Comparison of ENCODE assay signal across 1 cellular context in the genomic region with DNA sequence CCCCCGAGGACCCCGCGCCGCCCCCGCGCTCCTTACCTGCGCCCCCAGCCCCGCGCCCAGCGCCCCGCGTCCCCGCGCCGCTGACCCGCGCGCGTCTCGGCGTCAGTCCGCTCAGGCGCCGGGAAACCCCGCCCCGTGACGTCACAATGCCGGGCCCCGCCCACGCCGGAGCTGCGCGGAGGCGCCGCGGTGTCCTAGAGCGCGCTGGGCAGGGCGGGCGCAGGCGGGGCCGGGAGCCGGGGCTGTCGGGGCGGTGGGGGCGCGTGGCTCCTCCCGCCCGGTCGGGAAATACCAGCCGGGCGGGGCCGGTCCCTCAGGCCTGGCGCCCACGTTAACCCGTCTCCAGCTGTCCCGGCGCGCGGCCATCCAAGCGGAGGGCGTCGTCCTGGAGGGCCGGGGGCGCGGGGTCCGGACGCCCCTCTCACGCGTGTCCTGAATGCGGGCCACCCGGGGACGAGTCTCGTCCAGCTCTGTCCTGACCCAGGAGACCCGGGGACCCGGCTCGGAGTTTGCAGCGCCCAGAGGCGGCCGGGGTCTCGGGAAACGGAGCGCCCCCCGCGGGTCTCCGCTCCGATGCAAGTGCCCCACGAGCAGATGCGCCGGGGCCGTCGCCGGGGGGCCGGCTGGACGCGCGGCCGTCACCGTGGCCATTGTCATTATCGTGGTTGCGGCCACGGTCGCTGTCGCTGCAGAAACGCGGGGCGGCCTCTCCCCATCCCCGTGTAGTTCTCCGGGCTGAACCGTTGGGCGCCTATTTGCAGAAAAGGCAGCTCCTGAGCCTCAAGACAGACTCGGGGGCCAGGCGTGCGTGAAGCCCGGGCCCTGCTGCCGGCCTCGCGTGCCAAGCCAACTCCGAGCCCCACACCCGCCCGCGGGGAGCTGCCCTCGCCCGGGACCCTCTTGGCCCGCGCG.
TF ChIP-seq lines count a peak whose summit lies in the region.

A gene (minus strand): TSS at position 109 of the 912 bp plus-strand sequence. CDS start 727 bp downstream, outside the sequence.

TF ChIP-seq in HepG2, 621 proteins besides CTCF, POLR2A, EP300 and RAD21 (continued from another document and continues in another):
- TF ChIP-seq, protein P1, sequence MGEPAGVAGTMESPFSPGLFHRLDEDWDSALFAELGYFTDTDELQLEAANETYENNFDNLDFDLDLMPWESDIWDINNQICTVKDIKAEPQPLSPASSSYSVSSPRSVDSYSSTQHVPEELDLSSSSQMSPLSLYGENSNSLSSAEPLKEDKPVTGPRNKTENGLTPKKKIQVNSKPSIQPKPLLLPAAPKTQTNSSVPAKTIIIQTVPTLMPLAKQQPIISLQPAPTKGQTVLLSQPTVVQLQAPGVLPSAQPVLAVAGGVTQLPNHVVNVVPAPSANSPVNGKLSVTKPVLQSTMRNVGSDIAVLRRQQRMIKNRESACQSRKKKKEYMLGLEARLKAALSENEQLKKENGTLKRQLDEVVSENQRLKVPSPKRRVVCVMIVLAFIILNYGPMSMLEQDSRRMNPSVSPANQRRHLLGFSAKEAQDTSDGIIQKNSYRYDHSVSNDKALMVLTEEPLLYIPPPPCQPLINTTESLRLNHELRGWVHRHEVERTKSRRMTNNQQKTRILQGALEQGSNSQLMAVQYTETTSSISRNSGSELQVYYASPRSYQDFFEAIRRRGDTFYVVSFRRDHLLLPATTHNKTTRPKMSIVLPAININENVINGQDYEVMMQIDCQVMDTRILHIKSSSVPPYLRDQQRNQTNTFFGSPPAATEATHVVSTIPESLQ (CRISPR knock-in tag; conservative IDR thresholded peaks at IDR 0.05) = no peak
- TF ChIP-seq U2AF2 (IDR thresholded peaks at IDR 0.05; ENCODE audit: low read depth, low read length) (no peak), ZNF841 (CRISPR knock-in tag; IDR thresholded peaks at IDR 0.05; ENCODE audit: borderline replicate concordance) (no peak), SP4 (CRISPR knock-in tag; IDR thresholded peaks at IDR 0.05) (peak; percentile 90), GTF2F1 (IDR thresholded peaks at IDR 0.05; ENCODE audit: low read length) (no peak), ZNF616 (CRISPR knock-in tag; IDR thresholded peaks at IDR 0.05; ENCODE audit: low read depth) (no peak; the same call in 1 of the 2 replicates), ZSCAN30 (CRISPR knock-in tag; IDR thresholded peaks at IDR 0.05) (no peak), MIER2 (CRISPR knock-in tag; IDR thresholded peaks at IDR 0.05) (no peak), ZNF670 (CRISPR knock-in tag; IDR thresholded peaks at IDR 0.05; ENCODE audit: borderline replicate concordance) (no peak), RCOR2 (CRISPR knock-in tag; IDR thresholded peaks at IDR 0.05) (no peak), PAWR (CRISPR knock-in tag; IDR thresholded peaks at IDR 0.05; ENCODE audit: borderline replicate concordance) (no peak), ZNF569 (CRISPR knock-in tag; IDR thresholded peaks at IDR 0.05; ENCODE audit: borderline replicate concordance) (no peak), NFE2 (CRISPR knock-in tag; IDR thresholded peaks at IDR 0.05) (no peak), SNAI1 (CRISPR knock-in tag; IDR thresholded peaks at IDR 0.05; ENCODE audit: borderline replicate concordance) (no peak), JARID2 (CRISPR knock-in tag; IDR thresholded peaks at IDR 0.05; ENCODE audit: insufficient replicate concordance) (no peak), SUZ12 (IDR thresholded peaks at IDR 0.05; ENCODE audit: low read depth, low read length) (no peak), TCF7 (IDR thresholded peaks at IDR 0.05; ENCODE audit: low read depth) (no peak), CBFB (CRISPR knock-in tag; IDR thresholded peaks at IDR 0.05) (0 out of 2 replicates have a peak, but pooled peaks have one; percentile 21), PCBP1 (IDR thresholded peaks at IDR 0.05; ENCODE audit: borderline replicate concordance, low read depth, low read length) (no peak), FOXA1 (IDR thresholded peaks at IDR 0.05) (no peak), FOXA1 (CRISPR knock-in tag; IDR thresholded peaks at IDR 0.05) (no peak), MIER3 (CRISPR knock-in tag; IDR thresholded peaks at IDR 0.05; ENCODE audit: borderline replicate concordance) (no peak), SMARCE1 (IDR thresholded peaks at IDR 0.05; ENCODE audit: borderline replicate concordance) (no peak), DR1 (CRISPR knock-in tag; IDR thresholded peaks at IDR 0.05) (no peak), PRMT3 (CRISPR knock-in tag; IDR thresholded peaks at IDR 0.05; ENCODE audit: borderline replicate concordance, low read depth) (no peak), ZNF234 (CRISPR knock-in tag; conservative IDR thresholded peaks at IDR 0.05) (no peak), SYNCRIP (IDR thresholded peaks at IDR 0.05; ENCODE audit: insufficient read depth, low read depth, low read length) (no peak), KDM2A (CRISPR knock-in tag; IDR thresholded peaks at IDR 0.05; ENCODE audit: borderline replicate concordance, low read depth) (peak; percentile 45; the same call in 1 of the 2 replicates), ZNF724P (CRISPR knock-in tag; IDR thresholded peaks at IDR 0.05; ENCODE audit: borderline replicate concordance) (no peak), KAT2B (IDR thresholded peaks at IDR 0.05; ENCODE audit: borderline replicate concordance, low read depth, low read length) (no peak), ZSCAN9 (CRISPR knock-in tag; IDR thresholded peaks at IDR 0.05; ENCODE audit: borderline replicate concordance) (no peak), SP140L (CRISPR knock-in tag; IDR thresholded peaks at IDR 0.05; ENCODE audit: borderline replicate concordance) (no peak), RXRB (CRISPR knock-in tag; IDR thresholded peaks at IDR 0.05; ENCODE audit: borderline replicate concordance) (no peak)
- TF ChIP-seq, protein P2, sequence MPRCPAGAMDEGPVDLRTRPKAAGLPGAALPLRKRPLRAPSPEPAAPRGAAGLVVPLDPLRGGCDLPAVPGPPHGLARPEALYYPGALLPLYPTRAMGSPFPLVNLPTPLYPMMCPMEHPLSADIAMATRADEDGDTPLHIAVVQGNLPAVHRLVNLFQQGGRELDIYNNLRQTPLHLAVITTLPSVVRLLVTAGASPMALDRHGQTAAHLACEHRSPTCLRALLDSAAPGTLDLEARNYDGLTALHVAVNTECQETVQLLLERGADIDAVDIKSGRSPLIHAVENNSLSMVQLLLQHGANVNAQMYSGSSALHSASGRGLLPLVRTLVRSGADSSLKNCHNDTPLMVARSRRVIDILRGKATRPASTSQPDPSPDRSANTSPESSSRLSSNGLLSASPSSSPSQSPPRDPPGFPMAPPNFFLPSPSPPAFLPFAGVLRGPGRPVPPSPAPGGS (CRISPR knock-in tag; IDR thresholded peaks at IDR 0.05) = no peak; the same call in 1 of the 2 replicates
- TF ChIP-seq, protein P3, sequence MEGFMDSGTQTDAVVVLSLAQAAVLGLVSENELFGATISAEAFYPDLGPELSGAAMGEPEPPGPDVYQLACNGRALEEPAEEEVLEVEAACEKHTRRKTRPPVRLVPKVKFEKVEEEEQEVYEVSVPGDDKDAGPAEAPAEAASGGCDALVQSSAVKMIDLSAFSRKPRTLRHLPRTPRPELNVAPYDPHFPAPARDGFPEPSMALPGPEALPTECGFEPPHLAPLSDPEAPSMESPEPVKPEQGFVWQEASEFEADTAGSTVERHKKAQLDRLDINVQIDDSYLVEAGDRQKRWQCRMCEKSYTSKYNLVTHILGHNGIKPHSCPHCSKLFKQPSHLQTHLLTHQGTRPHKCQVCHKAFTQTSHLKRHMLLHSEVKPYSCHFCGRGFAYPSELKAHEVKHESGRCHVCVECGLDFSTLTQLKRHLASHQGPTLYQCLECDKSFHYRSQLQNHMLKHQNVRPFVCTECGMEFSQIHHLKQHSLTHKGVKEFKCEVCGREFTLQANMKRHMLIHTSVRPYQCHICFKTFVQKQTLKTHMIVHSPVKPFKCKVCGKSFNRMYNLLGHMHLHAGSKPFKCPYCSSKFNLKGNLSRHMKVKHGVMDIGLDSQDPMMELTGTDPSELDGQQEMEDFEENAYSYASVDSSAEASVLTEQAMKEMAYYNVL (CRISPR knock-in tag; IDR thresholded peaks at IDR 0.05; ENCODE audit: borderline replicate concordance) = no peak
- TF ChIP-seq, protein P4, sequence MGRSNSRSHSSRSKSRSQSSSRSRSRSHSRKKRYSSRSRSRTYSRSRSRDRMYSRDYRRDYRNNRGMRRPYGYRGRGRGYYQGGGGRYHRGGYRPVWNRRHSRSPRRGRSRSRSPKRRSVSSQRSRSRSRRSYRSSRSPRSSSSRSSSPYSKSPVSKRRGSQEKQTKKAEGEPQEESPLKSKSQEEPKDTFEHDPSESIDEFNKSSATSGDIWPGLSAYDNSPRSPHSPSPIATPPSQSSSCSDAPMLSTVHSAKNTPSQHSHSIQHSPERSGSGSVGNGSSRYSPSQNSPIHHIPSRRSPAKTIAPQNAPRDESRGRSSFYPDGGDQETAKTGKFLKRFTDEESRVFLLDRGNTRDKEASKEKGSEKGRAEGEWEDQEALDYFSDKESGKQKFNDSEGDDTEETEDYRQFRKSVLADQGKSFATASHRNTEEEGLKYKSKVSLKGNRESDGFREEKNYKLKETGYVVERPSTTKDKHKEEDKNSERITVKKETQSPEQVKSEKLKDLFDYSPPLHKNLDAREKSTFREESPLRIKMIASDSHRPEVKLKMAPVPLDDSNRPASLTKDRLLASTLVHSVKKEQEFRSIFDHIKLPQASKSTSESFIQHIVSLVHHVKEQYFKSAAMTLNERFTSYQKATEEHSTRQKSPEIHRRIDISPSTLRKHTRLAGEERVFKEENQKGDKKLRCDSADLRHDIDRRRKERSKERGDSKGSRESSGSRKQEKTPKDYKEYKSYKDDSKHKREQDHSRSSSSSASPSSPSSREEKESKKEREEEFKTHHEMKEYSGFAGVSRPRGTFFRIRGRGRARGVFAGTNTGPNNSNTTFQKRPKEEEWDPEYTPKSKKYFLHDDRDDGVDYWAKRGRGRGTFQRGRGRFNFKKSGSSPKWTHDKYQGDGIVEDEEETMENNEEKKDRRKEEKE (IDR thresholded peaks at IDR 0.05) = no peak
- TF ChIP-seq, protein P5, sequence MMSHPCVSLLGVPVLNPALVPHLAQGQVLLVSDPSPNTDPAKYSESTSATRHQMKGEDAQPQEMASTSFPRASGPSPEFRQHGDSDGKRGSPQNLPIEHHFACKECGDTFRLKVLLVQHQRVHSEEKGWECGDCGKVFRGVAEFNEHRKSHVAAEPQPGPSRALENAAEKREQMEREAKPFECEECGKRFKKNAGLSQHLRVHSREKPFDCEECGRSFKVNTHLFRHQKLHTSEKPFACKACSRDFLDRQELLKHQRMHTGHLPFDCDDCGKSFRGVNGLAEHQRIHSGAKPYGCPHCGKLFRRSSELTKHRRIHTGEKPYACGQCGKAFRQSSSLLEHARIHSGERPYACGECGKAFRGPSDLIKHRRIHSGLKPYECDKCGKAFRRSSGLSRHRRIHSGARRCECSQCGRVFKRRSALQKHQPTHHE (CRISPR knock-in tag; IDR thresholded peaks at IDR 0.05; ENCODE audit: borderline replicate concordance) = no peak
- TF ChIP-seq, protein P6, sequence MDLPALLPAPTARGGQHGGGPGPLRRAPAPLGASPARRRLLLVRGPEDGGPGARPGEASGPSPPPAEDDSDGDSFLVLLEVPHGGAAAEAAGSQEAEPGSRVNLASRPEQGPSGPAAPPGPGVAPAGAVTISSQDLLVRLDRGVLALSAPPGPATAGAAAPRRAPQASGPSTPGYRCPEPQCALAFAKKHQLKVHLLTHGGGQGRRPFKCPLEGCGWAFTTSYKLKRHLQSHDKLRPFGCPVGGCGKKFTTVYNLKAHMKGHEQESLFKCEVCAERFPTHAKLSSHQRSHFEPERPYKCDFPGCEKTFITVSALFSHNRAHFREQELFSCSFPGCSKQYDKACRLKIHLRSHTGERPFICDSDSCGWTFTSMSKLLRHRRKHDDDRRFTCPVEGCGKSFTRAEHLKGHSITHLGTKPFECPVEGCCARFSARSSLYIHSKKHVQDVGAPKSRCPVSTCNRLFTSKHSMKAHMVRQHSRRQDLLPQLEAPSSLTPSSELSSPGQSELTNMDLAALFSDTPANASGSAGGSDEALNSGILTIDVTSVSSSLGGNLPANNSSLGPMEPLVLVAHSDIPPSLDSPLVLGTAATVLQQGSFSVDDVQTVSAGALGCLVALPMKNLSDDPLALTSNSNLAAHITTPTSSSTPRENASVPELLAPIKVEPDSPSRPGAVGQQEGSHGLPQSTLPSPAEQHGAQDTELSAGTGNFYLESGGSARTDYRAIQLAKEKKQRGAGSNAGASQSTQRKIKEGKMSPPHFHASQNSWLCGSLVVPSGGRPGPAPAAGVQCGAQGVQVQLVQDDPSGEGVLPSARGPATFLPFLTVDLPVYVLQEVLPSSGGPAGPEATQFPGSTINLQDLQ (CRISPR knock-in tag; IDR thresholded peaks at IDR 0.05) = 0 out of 2 replicates have a peak, but pooled peaks have one; percentile 15
- TF ChIP-seq, protein P7, sequence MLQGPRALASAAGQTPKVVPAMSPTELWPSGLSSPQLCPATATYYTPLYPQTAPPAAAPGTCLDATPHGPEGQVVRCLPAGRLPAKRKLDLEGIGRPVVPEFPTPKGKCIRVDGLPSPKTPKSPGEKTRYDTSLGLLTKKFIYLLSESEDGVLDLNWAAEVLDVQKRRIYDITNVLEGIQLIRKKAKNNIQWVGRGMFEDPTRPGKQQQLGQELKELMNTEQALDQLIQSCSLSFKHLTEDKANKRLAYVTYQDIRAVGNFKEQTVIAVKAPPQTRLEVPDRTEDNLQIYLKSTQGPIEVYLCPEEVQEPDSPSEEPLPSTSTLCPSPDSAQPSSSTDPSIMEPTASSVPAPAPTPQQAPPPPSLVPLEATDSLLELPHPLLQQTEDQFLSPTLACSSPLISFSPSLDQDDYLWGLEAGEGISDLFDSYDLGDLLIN (CRISPR knock-in tag; IDR thresholded peaks at IDR 0.05; ENCODE audit: borderline replicate concordance) = no peak
- TF ChIP-seq, protein P8, sequence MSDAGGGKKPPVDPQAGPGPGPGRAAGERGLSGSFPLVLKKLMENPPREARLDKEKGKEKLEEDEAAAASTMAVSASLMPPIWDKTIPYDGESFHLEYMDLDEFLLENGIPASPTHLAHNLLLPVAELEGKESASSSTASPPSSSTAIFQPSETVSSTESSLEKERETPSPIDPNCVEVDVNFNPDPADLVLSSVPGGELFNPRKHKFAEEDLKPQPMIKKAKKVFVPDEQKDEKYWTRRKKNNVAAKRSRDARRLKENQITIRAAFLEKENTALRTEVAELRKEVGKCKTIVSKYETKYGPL (CRISPR knock-in tag; IDR thresholded peaks at IDR 0.05) = no peak
- TF ChIP-seq, protein P9, sequence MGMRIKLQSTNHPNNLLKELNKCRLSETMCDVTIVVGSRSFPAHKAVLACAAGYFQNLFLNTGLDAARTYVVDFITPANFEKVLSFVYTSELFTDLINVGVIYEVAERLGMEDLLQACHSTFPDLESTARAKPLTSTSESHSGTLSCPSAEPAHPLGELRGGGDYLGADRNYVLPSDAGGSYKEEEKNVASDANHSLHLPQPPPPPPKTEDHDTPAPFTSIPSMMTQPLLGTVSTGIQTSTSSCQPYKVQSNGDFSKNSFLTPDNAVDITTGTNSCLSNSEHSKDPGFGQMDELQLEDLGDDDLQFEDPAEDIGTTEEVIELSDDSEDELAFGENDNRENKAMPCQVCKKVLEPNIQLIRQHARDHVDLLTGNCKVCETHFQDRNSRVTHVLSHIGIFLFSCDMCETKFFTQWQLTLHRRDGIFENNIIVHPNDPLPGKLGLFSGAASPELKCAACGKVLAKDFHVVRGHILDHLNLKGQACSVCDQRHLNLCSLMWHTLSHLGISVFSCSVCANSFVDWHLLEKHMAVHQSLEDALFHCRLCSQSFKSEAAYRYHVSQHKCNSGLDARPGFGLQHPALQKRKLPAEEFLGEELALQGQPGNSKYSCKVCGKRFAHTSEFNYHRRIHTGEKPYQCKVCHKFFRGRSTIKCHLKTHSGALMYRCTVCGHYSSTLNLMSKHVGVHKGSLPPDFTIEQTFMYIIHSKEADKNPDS (CRISPR knock-in tag; IDR thresholded peaks at IDR 0.05) = no peak
- TF ChIP-seq, protein P10, sequence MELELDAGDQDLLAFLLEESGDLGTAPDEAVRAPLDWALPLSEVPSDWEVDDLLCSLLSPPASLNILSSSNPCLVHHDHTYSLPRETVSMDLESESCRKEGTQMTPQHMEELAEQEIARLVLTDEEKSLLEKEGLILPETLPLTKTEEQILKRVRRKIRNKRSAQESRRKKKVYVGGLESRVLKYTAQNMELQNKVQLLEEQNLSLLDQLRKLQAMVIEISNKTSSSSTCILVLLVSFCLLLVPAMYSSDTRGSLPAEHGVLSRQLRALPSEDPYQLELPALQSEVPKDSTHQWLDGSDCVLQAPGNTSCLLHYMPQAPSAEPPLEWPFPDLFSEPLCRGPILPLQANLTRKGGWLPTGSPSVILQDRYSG (CRISPR knock-in tag; IDR thresholded peaks at IDR 0.05) = no peak
